In the genomic region with DNA sequence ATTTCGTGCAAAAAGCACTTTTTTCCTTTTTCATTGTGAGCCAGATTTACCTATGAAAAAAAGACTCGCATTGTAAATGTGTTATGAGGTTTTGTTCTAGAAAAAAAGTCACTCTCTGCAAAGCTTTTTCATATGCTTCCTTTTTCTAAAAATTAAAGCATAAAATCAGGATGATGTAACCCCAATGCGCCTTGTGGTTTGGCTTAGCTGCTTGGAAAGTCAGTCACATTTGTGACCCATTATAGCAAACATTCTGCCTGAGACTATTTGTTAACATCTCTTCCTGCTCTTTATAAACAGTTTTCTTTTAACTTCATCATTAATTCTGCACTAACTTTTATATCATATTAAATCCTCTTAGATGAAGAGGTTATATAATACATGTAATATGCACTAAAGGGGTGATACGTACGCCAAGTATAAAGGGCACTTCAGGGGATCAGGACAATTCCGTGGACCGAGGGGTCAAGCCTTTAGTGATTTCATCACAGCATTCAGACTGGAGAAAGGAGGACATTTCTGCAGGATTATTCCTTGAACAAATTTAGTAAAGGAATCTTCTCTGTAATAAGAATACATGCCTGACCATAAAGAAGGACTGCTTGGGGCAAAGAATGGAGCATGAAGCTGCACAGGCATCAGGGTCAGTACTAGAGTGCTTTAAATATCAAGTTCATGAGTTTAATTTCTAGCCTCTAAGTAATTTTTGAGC, we compare ENCODE assay signal across 15 cellular contexts. TPM values are rescaled to one million over a fixed set of nuclear protein-coding genes. Genes with fewer than 3 reads are reported as not detected.
DNase-seq lines count a peak whose midpoint lies in the region; ATAC-seq and TF ChIP-seq lines count a peak whose summit lies in the region.
"Had no signal": no experiment of that assay in that cellular context is flagged by ENCODE, and none has a peak within 500 bp of the region (broad histone marks: within the 10 kb centered on the region; RNA-seq: fewer than 3 reads in every experiment).

No MANE protein-coding gene starts in this region.

- H3K36me3 Mint-ChIP-seq in MCF 10A (ENCODE audit: insufficient read depth, unreplicated experiment): no peaks in the 10 kb centered on the region
- H3K36me3 Mint-ChIP-seq in activated CD8-positive, alpha-beta memory T cell treated with anti-CD3 and anti-CD28 coated beads, Interleukin-2, amount 10 ng/mL, durations not matched to agents 7 days and 5 days: peaks cover 4% of the 10 kb centered on the region
- H3K36me3 Mint-ChIP-seq: naive B cell had no signal

- H3K36me3 ChIP-seq in breast epithelium (no peaks in the 10 kb centered on the region), PC-9 (ENCODE audit: low read depth) (no peaks in the 10 kb centered on the region), transverse colon (no peaks in the 10 kb centered on the region), spleen (no peaks in the 10 kb centered on the region)
- H3K36me3 ChIP-seq: tibial nerve had no signal

- H3K4me1 ChIP-seq in breast epithelium (no peaks in the 10 kb centered on the region), PC-9 (replicated peaks; ENCODE audit: insufficient read depth) (no peaks in the 10 kb centered on the region), transverse colon (peaks cover 0 to 10% (median 1%) of the 10 kb centered on the region in 4 donors), spleen (peaks cover 0 to 3% (median 0%) of the 10 kb centered on the region in 6 donors)

- H3K27ac ChIP-seq in breast epithelium (peak overlapping the region; percentile 8 to 14), PC-9 (no peak overlapping the region), transverse colon (peak overlapping the region in 3 of 4 donors; percentile 23 to 46 (median 42)), spleen (no peak overlapping the region)
- H3K27ac ChIP-seq: C4-2B, tibial nerve had no signal

- H3K4me3 Mint-ChIP-seq in MCF 10A (ENCODE audit: unreplicated experiment): no peak overlapping the region
- H3K4me3 Mint-ChIP-seq in activated CD8-positive, alpha-beta memory T cell treated with anti-CD3 and anti-CD28 coated beads, Interleukin-2, amount 10 ng/mL, durations not matched to agents 7 days and 5 days: no peak overlapping the region
- H3K4me3 Mint-ChIP-seq: naive B cell had no signal

- H3K9me3 ChIP-seq in breast epithelium (no peaks in the 10 kb centered on the region), PC-9 (ENCODE audit: insufficient read depth, low read depth) (no peaks in the 10 kb centered on the region), transverse colon (no peaks in the 10 kb centered on the region), spleen (no peaks in the 10 kb centered on the region)
- H3K9me3 ChIP-seq: tibial nerve had no signal

- BruUV-seq in MCF 10A (replicated peaks; lab: Mats Ljungman, UMichigan): no TSS peak
- no TSS peak for BruUV-seq in PC-9 (replicated peaks; lab: Mats Ljungman, UMichigan)

- ATAC-seq in activated CD8-positive, alpha-beta memory T cell treated with anti-CD3 and anti-CD28 coated beads, Interleukin-2, amount 10 ng/mL, durations not matched to agents 7 days and 5 days: no peak

- POLR2A ChIA-PET in MCF 10A (lab: Yijun Ruan, JAX): no interaction called here
- POLR2A ChIA-PET in PC-9 (lab: Charles Lee; ENCODE audit: unreplicated experiment): no interaction called here

- H2AFZ ChIP-seq in PC-9: peak overlapping the region; percentile 34; the same call in 1 of the 2 replicates

- WGBS in transverse colon (ENCODE audit: low coverage in 1 of 2), 2 donors: 65 to 66% methylated on average over 7 of the region's 7 CpGs
- 58 to 66% (median 61%) methylated on average over 7 of the region's 7 CpGs for WGBS in spleen, 5 donors

- no peaks in the 10 kb centered on the region for H3K4me1 Mint-ChIP-seq in MCF 10A (ENCODE audit: insufficient read depth, unreplicated experiment)
- peaks cover 33% of the 10 kb centered on the region for H3K4me1 Mint-ChIP-seq in activated CD8-positive, alpha-beta memory T cell treated with anti-CD3 and anti-CD28 coated beads, Interleukin-2, amount 10 ng/mL, durations not matched to agents 7 days and 5 days

- peak overlapping the region in 2 of 3 donors; percentile 5 to 37 for H3K4me3 ChIP-seq in breast epithelium
- no peak overlapping the region for H3K4me3 ChIP-seq in PC-9
- no peak overlapping the region for H3K4me3 ChIP-seq in fibroblast of pulmonary artery (replicated peaks; ENCODE audit: low read depth, low read length)
- no peak overlapping the region for H3K4me3 ChIP-seq in transverse colon
- no peak overlapping the region for H3K4me3 ChIP-seq in spleen

- in situ Hi-C loops in transverse colon (cut with MboI; ENCODE audit: low pct_ligation_motif_present in 1 of 4, low pct_unique_long_range_greater_than_20kb in 1 of 4, low sequenced_read_pairs in 3 of 4): no loop called here

- H3K79me2 ChIP-seq in PC-9 (ENCODE audit: low read depth): no peaks in the 10 kb centered on the region

- H3K27me3 Mint-ChIP-seq in MCF 10A (ENCODE audit: insufficient read depth, unreplicated experiment): peaks cover 12% of the 10 kb centered on the region
- no peaks in the 10 kb centered on the region for H3K27me3 Mint-ChIP-seq in activated CD8-positive, alpha-beta memory T cell treated with anti-CD3 and anti-CD28 coated beads, Interleukin-2, amount 10 ng/mL, durations not matched to agents 7 days and 5 days
- H3K27me3 Mint-ChIP-seq: naive B cell had no signal

- peak overlapping the region; percentile 37; the same call in 1 of the 2 replicates for H3K4me2 ChIP-seq in PC-9

- CTCF ChIA-PET in MCF 10A (lab: Yijun Ruan, JAX): interaction anchor here (0.7 to 0.8 kb wide), 2 partner anchors 379 to 530 kb away, joined by 3 read pairs; no protein-coding TSS in a partner anchor
- CTCF ChIA-PET in PC-9 (lab: Charles Lee): no interaction called here
- CTCF ChIA-PET in activated CD8-positive, alpha-beta memory T cell treated with anti-CD3 and anti-CD28 coated beads, Interleukin-2, amount 10 ng/mL, durations not matched to agents 7 days and 5 days (lab: Charles Lee): interaction anchor here (1.4 kb wide), 1 partner anchor 397 kb away, joined by 8 read pairs; no protein-coding TSS in a partner anchor

- H3K9me2 ChIP-seq in PC-9 (ENCODE audit: insufficient read depth): no peaks in the 10 kb centered on the region

- no peaks in the 10 kb centered on the region for H3F3A ChIP-seq in PC-9 (ENCODE audit: insufficient read depth, low read depth)

- no peak for TF ChIP-seq CTCF in breast epithelium (IDR thresholded peaks at IDR 0.05)
- no peak for TF ChIP-seq CTCF in MCF 10A (IDR thresholded peaks at IDR 0.05; ENCODE audit: unreplicated experiment)
- no peak for TF ChIP-seq CTCF in PC-9 (conservative IDR thresholded peaks at IDR 0.05)
- no peak for TF ChIP-seq CTCF in fibroblast of pulmonary artery (IDR thresholded peaks at IDR 0.05; ENCODE audit: low read length, missing control alignments)
- TF ChIP-seq CTCF in transverse colon (IDR thresholded peaks at IDR 0.05): no peak
- TF ChIP-seq CTCF in spleen (IDR thresholded peaks at IDR 0.05 in 8 of 11, conservative IDR thresholded peaks at IDR 0.05 in 3 of 11): no peak

- no peak for DNase-seq in breast epithelium (ENCODE audit: low spot score in 2 of 2)
- DNase-seq in MCF 10A (ENCODE audit: unreplicated experiment): no peak
- no peak for DNase-seq in PC-9
- peak; percentile 61 for DNase-seq in fibroblast of pulmonary artery (ENCODE audit: low read depth)
- no peak for DNase-seq in transverse colon
- DNase-seq in spleen: no peak
- DNase-seq in nucleus accumbens (lab: John Stamatoyannopoulos, UW): no peak
- no peak for DNase-seq in activated CD8-positive, alpha-beta memory T cell treated with anti-CD3 and anti-CD28 coated beads, Interleukin-2, amount 10 ng/mL, durations not matched to agents 7 days and 5 days
- DNase-seq: activated CD8-positive, alpha-beta memory T cell treated with anti-CD3 and anti-CD28 coated beads, Interleukin-2, amount 50 U/mL, for 48 hours; cerebellar nuclear complex; naive B cell; NCI-H510A treated with DMSO at 0.1 percent for 48 hours; stimulated activated CD4-positive, alpha-beta T cell treated with anti-CD3 and anti-CD28 coated beads, Interleukin-4, amount 100 ng/mL, for 24 hours had no signal

- H3K27ac Mint-ChIP-seq in MCF 10A (ENCODE audit: low read depth, unreplicated experiment): no peak overlapping the region
- H3K27ac Mint-ChIP-seq in activated CD8-positive, alpha-beta memory T cell treated with anti-CD3 and anti-CD28 coated beads, Interleukin-2, amount 10 ng/mL, durations not matched to agents 7 days and 5 days: no peak overlapping the region
- H3K27ac Mint-ChIP-seq: naive B cell had no signal

- intact Hi-C loops in breast epithelium (cut with DNase I; ENCODE audit: low total_unique reads) (no loop called here), MCF 10A (cut with micrococcal nuclease) (no loop called here), PC-9 (cut with micrococcal nuclease; ENCODE audit: unreplicated experiment) (no loop called here), transverse colon (cut with DNase I; ENCODE audit: low total_unique reads) (no loop called here), spleen (cut with DNase I; ENCODE audit: low total_unique reads) (no loop called here)

- H3K9me3 Mint-ChIP-seq in MCF 10A (ENCODE audit: unreplicated experiment): peaks cover 7% of the 10 kb centered on the region
- H3K9me3 Mint-ChIP-seq in activated CD8-positive, alpha-beta memory T cell treated with anti-CD3 and anti-CD28 coated beads, Interleukin-2, amount 10 ng/mL, durations not matched to agents 7 days and 5 days (ENCODE audit: low read depth): no peaks in the 10 kb centered on the region

- TF ChIP-seq POLR2A in breast epithelium (IDR thresholded peaks at IDR 0.05) (no peak), transverse colon (IDR thresholded peaks at IDR 0.05) (no peak), spleen (IDR thresholded peaks at IDR 0.05) (no peak)

- TF ChIP-seq EP300 in transverse colon (IDR thresholded peaks at IDR 0.05; ENCODE audit: low read depth): no peak

- no peaks in the 10 kb centered on the region for H3K27me3 ChIP-seq in breast epithelium
- no peaks in the 10 kb centered on the region for H3K27me3 ChIP-seq in PC-9 (ENCODE audit: insufficient read depth, low read depth)
- H3K27me3 ChIP-seq in transverse colon: no peaks in the 10 kb centered on the region
- no peaks in the 10 kb centered on the region for H3K27me3 ChIP-seq in spleen (replicated peaks in 1 of 7)
- H3K27me3 ChIP-seq: tibial nerve had no signal

- H4K20me1 ChIP-seq in PC-9 (ENCODE audit: insufficient read depth): no peaks in the 10 kb centered on the region

RNA-seq across cellular contexts. Expression of a gene that starts 48.1 kb away (rescaled TPM):
- total RNA-seq in breast epithelium: not detected
- not detected in 2 replicates for total RNA-seq in MCF 10A (2022)
- not detected in 2 replicates for total RNA-seq in PC-9 (2021)
- total RNA-seq in transverse colon: not detected
- total RNA-seq in spleen: not detected
- not detected for polyA plus RNA-seq in spleen
- total RNA-seq in activated CD8-positive, alpha-beta memory T cell treated with anti-CD3 and anti-CD28 coated beads, Interleukin-2, amount 10 ng/mL, durations not matched to agents 7 days and 5 days: not detected
- total RNA-seq: tibial nerve had no signal

Comparison
In these comparisons a context has a peak if more than half of its experiments do, and no peak if none do; other contexts are left out.
1. H3K27ac ChIP-seq: peak in breast epithelium (2 of 2) and transverse colon (3 of 4); none in PC-9 (single experiment) and spleen (0 of 8).
2. H3K4me3 ChIP-seq: peak in breast epithelium (2 of 3); none in PC-9 (single experiment), fibroblast of pulmonary artery (single experiment), transverse colon (0 of 4) and spleen (0 of 8).